1 cellular context compared by ENCODE assay signal in the genomic region with DNA sequence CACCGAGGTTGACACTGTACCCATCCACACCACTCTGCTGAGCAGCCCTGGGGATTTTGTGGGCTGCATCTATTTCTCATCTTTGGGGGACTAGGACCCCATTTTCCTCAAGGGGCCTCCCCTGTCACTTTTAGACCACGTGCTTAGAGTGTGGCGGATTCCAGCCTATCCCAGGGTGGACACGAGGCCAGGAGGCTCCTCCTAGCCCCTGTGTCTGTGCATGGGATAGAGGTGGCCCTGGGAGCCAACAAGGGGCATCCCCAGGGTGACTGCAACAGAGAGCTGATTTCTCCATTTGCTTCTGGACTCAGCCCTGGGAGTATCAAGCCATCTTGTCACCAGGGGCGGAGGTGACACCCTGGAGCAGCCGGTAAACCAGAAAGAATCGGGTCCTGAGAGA.
TF ChIP-seq lines count a peak whose summit lies in the region.

No MANE protein-coding gene starts in this region.

TF ChIP-seq in K562, 482 proteins besides CTCF, POLR2A, EP300 and RAD21:
- TF ChIP-seq, protein P1, sequence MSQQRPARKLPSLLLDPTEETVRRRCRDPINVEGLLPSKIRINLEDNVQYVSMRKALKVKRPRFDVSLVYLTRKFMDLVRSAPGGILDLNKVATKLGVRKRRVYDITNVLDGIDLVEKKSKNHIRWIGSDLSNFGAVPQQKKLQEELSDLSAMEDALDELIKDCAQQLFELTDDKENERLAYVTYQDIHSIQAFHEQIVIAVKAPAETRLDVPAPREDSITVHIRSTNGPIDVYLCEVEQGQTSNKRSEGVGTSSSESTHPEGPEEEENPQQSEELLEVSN (IDR thresholded peaks at IDR 0.05; ENCODE audit: borderline replicate concordance in 1 of 2, extremely low read depth in 1 of 2, insufficient read depth in 1 of 2, insufficient read length in 1 of 2, low read depth in 1 of 2, low read length in 1 of 2, poor library complexity in 1 of 2, severe bottlenecking in 1 of 2), result peak in 1 of 2 experiments; percentile 15
- TF ChIP-seq L3MBTL2 (IDR thresholded peaks at IDR 0.05) (peak; percentile 62), IRF2 (CRISPR knock-in tag; IDR thresholded peaks at IDR 0.05) (no peak)
- TF ChIP-seq, protein P2, sequence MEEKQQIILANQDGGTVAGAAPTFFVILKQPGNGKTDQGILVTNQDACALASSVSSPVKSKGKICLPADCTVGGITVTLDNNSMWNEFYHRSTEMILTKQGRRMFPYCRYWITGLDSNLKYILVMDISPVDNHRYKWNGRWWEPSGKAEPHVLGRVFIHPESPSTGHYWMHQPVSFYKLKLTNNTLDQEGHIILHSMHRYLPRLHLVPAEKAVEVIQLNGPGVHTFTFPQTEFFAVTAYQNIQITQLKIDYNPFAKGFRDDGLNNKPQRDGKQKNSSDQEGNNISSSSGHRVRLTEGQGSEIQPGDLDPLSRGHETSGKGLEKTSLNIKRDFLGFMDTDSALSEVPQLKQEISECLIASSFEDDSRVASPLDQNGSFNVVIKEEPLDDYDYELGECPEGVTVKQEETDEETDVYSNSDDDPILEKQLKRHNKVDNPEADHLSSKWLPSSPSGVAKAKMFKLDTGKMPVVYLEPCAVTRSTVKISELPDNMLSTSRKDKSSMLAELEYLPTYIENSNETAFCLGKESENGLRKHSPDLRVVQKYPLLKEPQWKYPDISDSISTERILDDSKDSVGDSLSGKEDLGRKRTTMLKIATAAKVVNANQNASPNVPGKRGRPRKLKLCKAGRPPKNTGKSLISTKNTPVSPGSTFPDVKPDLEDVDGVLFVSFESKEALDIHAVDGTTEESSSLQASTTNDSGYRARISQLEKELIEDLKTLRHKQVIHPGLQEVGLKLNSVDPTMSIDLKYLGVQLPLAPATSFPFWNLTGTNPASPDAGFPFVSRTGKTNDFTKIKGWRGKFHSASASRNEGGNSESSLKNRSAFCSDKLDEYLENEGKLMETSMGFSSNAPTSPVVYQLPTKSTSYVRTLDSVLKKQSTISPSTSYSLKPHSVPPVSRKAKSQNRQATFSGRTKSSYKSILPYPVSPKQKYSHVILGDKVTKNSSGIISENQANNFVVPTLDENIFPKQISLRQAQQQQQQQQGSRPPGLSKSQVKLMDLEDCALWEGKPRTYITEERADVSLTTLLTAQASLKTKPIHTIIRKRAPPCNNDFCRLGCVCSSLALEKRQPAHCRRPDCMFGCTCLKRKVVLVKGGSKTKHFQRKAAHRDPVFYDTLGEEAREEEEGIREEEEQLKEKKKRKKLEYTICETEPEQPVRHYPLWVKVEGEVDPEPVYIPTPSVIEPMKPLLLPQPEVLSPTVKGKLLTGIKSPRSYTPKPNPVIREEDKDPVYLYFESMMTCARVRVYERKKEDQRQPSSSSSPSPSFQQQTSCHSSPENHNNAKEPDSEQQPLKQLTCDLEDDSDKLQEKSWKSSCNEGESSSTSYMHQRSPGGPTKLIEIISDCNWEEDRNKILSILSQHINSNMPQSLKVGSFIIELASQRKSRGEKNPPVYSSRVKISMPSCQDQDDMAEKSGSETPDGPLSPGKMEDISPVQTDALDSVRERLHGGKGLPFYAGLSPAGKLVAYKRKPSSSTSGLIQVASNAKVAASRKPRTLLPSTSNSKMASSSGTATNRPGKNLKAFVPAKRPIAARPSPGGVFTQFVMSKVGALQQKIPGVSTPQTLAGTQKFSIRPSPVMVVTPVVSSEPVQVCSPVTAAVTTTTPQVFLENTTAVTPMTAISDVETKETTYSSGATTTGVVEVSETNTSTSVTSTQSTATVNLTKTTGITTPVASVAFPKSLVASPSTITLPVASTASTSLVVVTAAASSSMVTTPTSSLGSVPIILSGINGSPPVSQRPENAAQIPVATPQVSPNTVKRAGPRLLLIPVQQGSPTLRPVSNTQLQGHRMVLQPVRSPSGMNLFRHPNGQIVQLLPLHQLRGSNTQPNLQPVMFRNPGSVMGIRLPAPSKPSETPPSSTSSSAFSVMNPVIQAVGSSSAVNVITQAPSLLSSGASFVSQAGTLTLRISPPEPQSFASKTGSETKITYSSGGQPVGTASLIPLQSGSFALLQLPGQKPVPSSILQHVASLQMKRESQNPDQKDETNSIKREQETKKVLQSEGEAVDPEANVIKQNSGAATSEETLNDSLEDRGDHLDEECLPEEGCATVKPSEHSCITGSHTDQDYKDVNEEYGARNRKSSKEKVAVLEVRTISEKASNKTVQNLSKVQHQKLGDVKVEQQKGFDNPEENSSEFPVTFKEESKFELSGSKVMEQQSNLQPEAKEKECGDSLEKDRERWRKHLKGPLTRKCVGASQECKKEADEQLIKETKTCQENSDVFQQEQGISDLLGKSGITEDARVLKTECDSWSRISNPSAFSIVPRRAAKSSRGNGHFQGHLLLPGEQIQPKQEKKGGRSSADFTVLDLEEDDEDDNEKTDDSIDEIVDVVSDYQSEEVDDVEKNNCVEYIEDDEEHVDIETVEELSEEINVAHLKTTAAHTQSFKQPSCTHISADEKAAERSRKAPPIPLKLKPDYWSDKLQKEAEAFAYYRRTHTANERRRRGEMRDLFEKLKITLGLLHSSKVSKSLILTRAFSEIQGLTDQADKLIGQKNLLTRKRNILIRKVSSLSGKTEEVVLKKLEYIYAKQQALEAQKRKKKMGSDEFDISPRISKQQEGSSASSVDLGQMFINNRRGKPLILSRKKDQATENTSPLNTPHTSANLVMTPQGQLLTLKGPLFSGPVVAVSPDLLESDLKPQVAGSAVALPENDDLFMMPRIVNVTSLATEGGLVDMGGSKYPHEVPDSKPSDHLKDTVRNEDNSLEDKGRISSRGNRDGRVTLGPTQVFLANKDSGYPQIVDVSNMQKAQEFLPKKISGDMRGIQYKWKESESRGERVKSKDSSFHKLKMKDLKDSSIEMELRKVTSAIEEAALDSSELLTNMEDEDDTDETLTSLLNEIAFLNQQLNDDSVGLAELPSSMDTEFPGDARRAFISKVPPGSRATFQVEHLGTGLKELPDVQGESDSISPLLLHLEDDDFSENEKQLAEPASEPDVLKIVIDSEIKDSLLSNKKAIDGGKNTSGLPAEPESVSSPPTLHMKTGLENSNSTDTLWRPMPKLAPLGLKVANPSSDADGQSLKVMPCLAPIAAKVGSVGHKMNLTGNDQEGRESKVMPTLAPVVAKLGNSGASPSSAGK (IDR thresholded peaks at IDR 0.05), result peak; percentile 44; the same call in 1 of the 2 replicates
